In genomic region chr4:44663539-44664263, GRCh38 we compare ENCODE assay signal across 18 cellular contexts. TPM values are rescaled to one million over a fixed set of nuclear protein-coding genes. Genes with fewer than 3 reads are reported as not detected.
DNase-seq lines count a peak whose midpoint lies in the region; ATAC-seq and TF ChIP-seq lines count a peak whose summit lies in the region.
"Had no signal": no experiment of that assay in that cellular context is flagged by ENCODE, and none has a peak within 500 bp of the region (broad histone marks: within the 10 kb centered on the region; RNA-seq: fewer than 3 reads in every experiment).

No MANE protein-coding gene starts in this region.

- no peak overlapping the region for H3K14ac ChIP-seq in neuronal stem cell (ENCODE audit: low read length)

- H3K36me3 Mint-ChIP-seq in immature natural killer cell: no peaks in the 10 kb centered on the region

- H4K8ac ChIP-seq in neuronal stem cell (ENCODE audit: low read depth, low read length): no peak overlapping the region

- H3K4me1 Mint-ChIP-seq in immature natural killer cell: no peaks in the 10 kb centered on the region
- H3K4me1 Mint-ChIP-seq: IgD-negative memory B cell had no signal

- no peak for TF ChIP-seq POLR2A in esophagus squamous epithelium (IDR thresholded peaks at IDR 0.05)

- H3K4me3 ChIP-seq in iPS-15b (ENCODE audit: low read depth, low read length): no peak overlapping the region
- no peak overlapping the region for H3K4me3 ChIP-seq in neuronal stem cell (ENCODE audit: low read length in 2 of 2)
- H3K4me3 ChIP-seq in esophagus squamous epithelium: no peak overlapping the region
- no peak overlapping the region for H3K4me3 ChIP-seq in dorsolateral prefrontal cortex
- H3K4me3 ChIP-seq: A549, GM23248 had no signal

- H3K9ac ChIP-seq in iPS-15b (ENCODE audit: low read depth, low read length) (peak overlapping the region; percentile 24), neuronal stem cell (ENCODE audit: low read depth, low read length, poor library complexity) (no peak overlapping the region)
- H3K9ac ChIP-seq: GM23248 had no signal

- peaks cover 2% of the 10 kb centered on the region for H3K4me1 ChIP-seq in iPS-15b (ENCODE audit: control insufficient read depth, insufficient read depth, low read length)
- no peaks in the 10 kb centered on the region for H3K4me1 ChIP-seq in neuronal stem cell (ENCODE audit: control insufficient read depth in 2 of 2, insufficient read depth in 1 of 2, low read depth in 1 of 2, low read length in 2 of 2)
- no peaks in the 10 kb centered on the region for H3K4me1 ChIP-seq in esophagus squamous epithelium
- H3K4me1 ChIP-seq: A549, Caco-2 had no signal

- ATAC-seq in Right ventricle myocardium inferior (no peak), left ventricle myocardium superior (no peak)
- ATAC-seq: A549, HepG2 had no signal

- H3K79me1 ChIP-seq in neuronal stem cell (ENCODE audit: low read depth, low read length): no peaks in the 10 kb centered on the region

- no peak overlapping the region for H3K27ac Mint-ChIP-seq in immature natural killer cell
- H3K27ac Mint-ChIP-seq: CD4-positive, alpha-beta T cell had no signal

- H2BK12ac ChIP-seq in neuronal stem cell (ENCODE audit: low read length): no peak overlapping the region

- TF ChIP-seq CTCF in esophagus squamous epithelium (IDR thresholded peaks at IDR 0.05): no peak
- TF ChIP-seq CTCF in dorsolateral prefrontal cortex (IDR thresholded peaks at IDR 0.05 in 54 of 56, conservative IDR thresholded peaks at IDR 0.05 in 2 of 56; ENCODE audit: low read depth in 1 of 56, partially characterized antibody in 56 of 56): no peak

- H3K36me3 ChIP-seq in iPS-15b (ENCODE audit: control insufficient read depth, insufficient read depth, low read length) (no peaks in the 10 kb centered on the region), neuronal stem cell (replicated peaks in 1 of 2; ENCODE audit: control insufficient read depth in 2 of 2, insufficient read depth in 2 of 2, low read length in 2 of 2) (no peaks in the 10 kb centered on the region), esophagus squamous epithelium (no peaks in the 10 kb centered on the region)

- intact Hi-C loops in Right ventricle myocardium inferior (cut with DNase I): no loop called here
- intact Hi-C loops in left ventricle myocardium superior (cut with micrococcal nuclease): no loop called here
- intact Hi-C loops in esophagus squamous epithelium (cut with DNase I): no loop called here
- intact Hi-C loops in dorsolateral prefrontal cortex (cut with DNase I): no loop called here

- no peak overlapping the region for H3K4me2 ChIP-seq in neuronal stem cell (ENCODE audit: insufficient read depth, low read length, poor library complexity, severe bottlenecking)
- H3K4me2 ChIP-seq: A549 had no signal

- peaks cover 0 to 4% (median 2%) of the 10 kb centered on the region in 3 donors for H3K27me3 Mint-ChIP-seq in immature natural killer cell (ENCODE audit: low read depth in 3 of 3)
- H3K27me3 Mint-ChIP-seq: IgD-negative memory B cell had no signal

- H2BK5ac ChIP-seq in neuronal stem cell (ENCODE audit: low read length): no peak overlapping the region

- H3K9me3 Mint-ChIP-seq in immature natural killer cell: no peaks in the 10 kb centered on the region
- H3K9me3 Mint-ChIP-seq: CD4-positive, alpha-beta T cell; IgD-negative memory B cell had no signal

- DNase-seq in Right ventricle myocardium inferior (ENCODE audit: missing footprints): peak; percentile 45
- no peak for DNase-seq in left ventricle myocardium superior
- no peak for DNase-seq in neuronal stem cell (ENCODE audit: low spot score)
- DNase-seq in esophagus squamous epithelium (lab: John Stamatoyannopoulos, UW): no peak
- DNase-seq in dorsolateral prefrontal cortex: no peak
- no peak for DNase-seq in immature natural killer cell
- DNase-seq: AML-193; Caco-2; CD4-positive, alpha-beta T cell; GM23248; H7 had no signal

- H4K91ac ChIP-seq in neuronal stem cell (ENCODE audit: low read depth, low read length, poor library complexity): peak overlapping the region; percentile 53

- H3K9me3 ChIP-seq in iPS-15b (ENCODE audit: control insufficient read depth, insufficient read depth, low read length): no peaks in the 10 kb centered on the region
- H3K9me3 ChIP-seq in neuronal stem cell (replicated peaks in 1 of 2; ENCODE audit: control insufficient read depth in 2 of 2, insufficient read depth in 1 of 2, low read depth in 1 of 2, low read length in 2 of 2): no peaks in the 10 kb centered on the region
- H3K9me3 ChIP-seq in esophagus squamous epithelium: no peaks in the 10 kb centered on the region
- H3K9me3 ChIP-seq: A549, Caco-2 had no signal

- H2BK120ac ChIP-seq in neuronal stem cell (ENCODE audit: low read depth, low read length): peak overlapping the region; percentile 72

- WGBS in neuronal stem cell (ENCODE audit: extremely low coverage in 2 of 2, insufficient read length in 2 of 2, insufficient replicate concordance in 1 of 2), 2 donors: no CpG with 5 or more reads among the region's 20 CpGs
- 70 to 80% methylated on average over 2 to 3 of the region's 20 CpGs for WGBS in esophagus squamous epithelium, 2 donors

- peak overlapping the region; percentile 53 for H2AFZ ChIP-seq in neuronal stem cell (ENCODE audit: low read length)
- H2AFZ ChIP-seq: GM23248 had no signal

- H3K27me3 ChIP-seq in iPS-15b (ENCODE audit: control insufficient read depth, insufficient read depth, low read length): no peaks in the 10 kb centered on the region
- no peaks in the 10 kb centered on the region for H3K27me3 ChIP-seq in neuronal stem cell (ENCODE audit: control insufficient read depth in 3 of 3, insufficient read depth in 3 of 3, low read depth in 1 of 3, low read length in 3 of 3)
- no peaks in the 10 kb centered on the region for H3K27me3 ChIP-seq in esophagus squamous epithelium
- H3K27me3 ChIP-seq in dorsolateral prefrontal cortex: no peaks in the 10 kb centered on the region

- H3K27ac ChIP-seq in neuronal stem cell (replicated peaks; ENCODE audit: low read length) (no peak overlapping the region), esophagus squamous epithelium (no peak overlapping the region), dorsolateral prefrontal cortex (no peak overlapping the region)
- H3K27ac ChIP-seq: 22Rv1, A549, C4-2B, GM23248 had no signal

- H3K4me3 Mint-ChIP-seq in immature natural killer cell: no peak overlapping the region
- H3K4me3 Mint-ChIP-seq: CD4-positive, alpha-beta T cell had no signal

- no peak overlapping the region for H3K4ac ChIP-seq in neuronal stem cell (ENCODE audit: low read length)

- peak overlapping the region; percentile 87 for H2BK15ac ChIP-seq in neuronal stem cell (ENCODE audit: low read length)

- H3K18ac ChIP-seq in neuronal stem cell (ENCODE audit: low read length): peak overlapping the region; percentile 38

- no peak overlapping the region for H3K23ac ChIP-seq in neuronal stem cell (ENCODE audit: low read depth, low read length, poor library complexity)

- H2AK5ac ChIP-seq in neuronal stem cell (ENCODE audit: low read depth, low read length): peak overlapping the region; percentile 63

RNA-seq across cellular contexts. Expression of gene YIPF7, which starts 12.3 kb away (rescaled TPM):
- total RNA-seq in Right ventricle myocardium inferior (1.4 TPM), left ventricle myocardium superior (0.84 TPM), esophagus squamous epithelium (not detected), dorsolateral prefrontal cortex (1 to 10 TPM in 115 of 120 experiments, under 1 TPM in 3, not detected in 2; 0.62 to 6.0 (median 2.7) TPM)
- 0.15 TPM for polyA plus RNA-seq in neuronal stem cell (2013, experiment 1 of 2)
- polyA plus RNA-seq in neuronal stem cell (2013, experiment 2 of 2): 0.11 TPM
- not detected for polyA plus RNA-seq in immature natural killer cell
- total RNA-seq: Caco-2; CD4-positive, alpha-beta T cell; GM23248; H7; HepG2 had no signal
- polyA plus RNA-seq: A549, BJ, GM23248, IgD-negative memory B cell had no signal

RNA-seq across cellular contexts. Expression of gene GUF1, which starts 14.5 kb away (rescaled TPM):
- total RNA-seq in Right ventricle myocardium inferior (21.9 TPM), left ventricle myocardium superior (21.4 TPM), esophagus squamous epithelium (10 to 100 TPM; 15.3 to 21.7 (median 17.4) TPM), dorsolateral prefrontal cortex (10 to 100 TPM; 14.8 to 35.0 (median 27.3) TPM)
- 24.1 TPM for polyA plus RNA-seq in neuronal stem cell (2013, experiment 1 of 2)
- polyA plus RNA-seq in neuronal stem cell (2013, experiment 2 of 2): 23.3 TPM
- 10 to 100 TPM in 2 of 3 donors, 1 to 10 TPM in 1; 9.3 to 16.1 (median 10.9) TPM for polyA plus RNA-seq in immature natural killer cell
